Comparison of ENCODE assay signal across 7 cellular contexts in the genomic region with DNA sequence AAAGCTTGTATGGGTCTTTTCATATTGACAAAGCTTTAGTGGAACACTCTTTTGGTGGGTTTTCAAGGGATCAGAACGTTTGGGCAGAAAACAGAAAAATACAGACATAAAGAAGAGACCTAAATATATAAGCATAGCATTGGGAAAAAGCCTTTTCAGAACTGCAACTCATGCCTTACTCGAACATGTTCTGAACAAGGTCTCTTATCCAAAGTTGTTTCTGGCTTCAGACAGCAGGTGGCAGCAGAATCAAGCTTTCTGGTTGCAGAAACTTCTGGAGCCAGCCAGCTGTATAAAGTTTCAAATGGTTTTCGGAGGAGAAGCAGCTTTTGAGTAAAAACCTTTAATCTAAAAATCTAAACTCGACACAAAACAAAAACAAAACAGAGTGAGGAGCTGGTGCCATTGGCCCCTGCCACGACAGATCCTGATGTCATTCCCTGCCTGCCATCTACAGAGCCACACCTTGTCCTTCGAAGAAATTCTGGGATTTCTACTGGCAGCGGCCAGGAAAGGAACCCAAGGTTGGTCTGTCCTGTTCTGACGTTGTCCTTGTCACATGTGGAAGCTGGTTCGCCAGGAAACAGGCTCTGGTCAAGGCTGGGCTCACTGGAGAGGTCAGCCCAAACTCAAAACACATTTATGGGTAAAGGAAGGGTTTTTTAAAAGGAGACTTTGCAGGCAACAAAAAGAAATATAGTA. TPM values are rescaled to one million over a fixed set of nuclear protein-coding genes. Genes with fewer than 3 reads are reported as not detected.
DNase-seq lines count a peak whose midpoint lies in the region; ATAC-seq, FAIRE-seq and TF ChIP-seq lines count a peak whose summit lies in the region.
"Not testable (repeated sequence)": the region's sequence is repeated elsewhere in the genome, so short reads cannot be mapped to it uniquely, and the experiment has no call there.

No MANE protein-coding gene starts in this region.

- RAD21 ChIA-PET in HCT116 (lab: Charles Lee; ENCODE audit: low non-redundant PET in 1 of 2, low total read pairs in 2 of 2, uncharacterized antibody in 2 of 2, unreplicated experiment in 2 of 2): not testable (repeated sequence)

- not testable (repeated sequence) for H3K9me3 ChIP-seq in HCT116 (ENCODE audit: control insufficient read depth in 1 of 2, insufficient read depth in 1 of 2, low read depth in 1 of 2, low read length in 2 of 2); PC-3 (ENCODE audit: low read length); kidney (ENCODE audit: control insufficient read depth in 1 of 2, low read length in 2 of 2)

- H3F3A ChIP-seq in PC-3 (ENCODE audit: low read length, unreplicated experiment): not testable (repeated sequence)

- not testable (repeated sequence) for H2AFZ ChIP-seq in HCT116 (ENCODE audit: low read depth, low read length, poor library complexity, severe bottlenecking); PC-3 (ENCODE audit: low read length)

- H3K27ac Mint-ChIP-seq in naive thymus-derived CD8-positive, alpha-beta T cell; stimulated activated naive CD8-positive, alpha-beta T cell treated with anti-CD3 and anti-CD28 coated beads, Interleukin-15, amount 100 ng/mL, for 72 hours: not testable (repeated sequence)

- H3K79me2 ChIP-seq in HCT116 (ENCODE audit: insufficient read depth, low read length); PC-3 (ENCODE audit: low read length): not testable (repeated sequence)

- not testable (repeated sequence) for H3K9me3 Mint-ChIP-seq in activated T-cell treated with anti-CD3 and anti-CD28 coated beads, Interleukin-2, amount 50 U/mL, for 4 hours; naive thymus-derived CD8-positive, alpha-beta T cell; stimulated activated naive CD8-positive, alpha-beta T cell treated with anti-CD3 and anti-CD28 coated beads, Interleukin-15, amount 100 ng/mL, for 72 hours

- not testable (repeated sequence) for H3K27me3 Mint-ChIP-seq in activated T-cell treated with anti-CD3 and anti-CD28 coated beads, Interleukin-2, amount 50 U/mL, for 4 hours (ENCODE audit: low read depth); naive thymus-derived CD8-positive, alpha-beta T cell; stimulated activated naive CD8-positive, alpha-beta T cell treated with anti-CD3 and anti-CD28 coated beads, Interleukin-15, amount 100 ng/mL, for 72 hours

- H3K4me3 Mint-ChIP-seq in activated T-cell treated with anti-CD3 and anti-CD28 coated beads, Interleukin-2, amount 50 U/mL, for 4 hours; naive thymus-derived CD8-positive, alpha-beta T cell; stimulated activated naive CD8-positive, alpha-beta T cell treated with anti-CD3 and anti-CD28 coated beads, Interleukin-15, amount 100 ng/mL, for 72 hours: not testable (repeated sequence)

- not testable (repeated sequence) for H3K27me3 ChIP-seq in HCT116 (ENCODE audit: insufficient read depth, low read length); PC-3 (ENCODE audit: low read length); foreskin keratinocyte

- not testable (repeated sequence) for H3K4me1 ChIP-seq in HCT116 (ENCODE audit: control insufficient read depth in 1 of 2, insufficient read depth in 2 of 2, low read length in 2 of 2); PC-3 (ENCODE audit: insufficient read depth, low read length); foreskin keratinocyte; kidney (ENCODE audit: control insufficient read depth in 1 of 2, insufficient read depth in 1 of 2, low read depth in 1 of 2, low read length in 2 of 2)

- H3K36me3 Mint-ChIP-seq in activated T-cell treated with anti-CD3 and anti-CD28 coated beads, Interleukin-2, amount 50 U/mL, for 4 hours (ENCODE audit: insufficient read depth); naive thymus-derived CD8-positive, alpha-beta T cell: not testable (repeated sequence)

- H3K9ac ChIP-seq in HCT116 (ENCODE audit: low read length); PC-3 (ENCODE audit: low read length); kidney (ENCODE audit: low read length in 2 of 2): not testable (repeated sequence)

- POLR2A ChIA-PET in HCT116 (lab: Charles Lee); PC-3 (lab: Charles Lee; ENCODE audit: unreplicated experiment); naive thymus-derived CD8-positive, alpha-beta T cell (lab: Charles Lee): not testable (repeated sequence)

- TF ChIP-seq POLR2A in HCT116 (IDR thresholded peaks at IDR 0.05; ENCODE audit: borderline replicate concordance, extremely low read depth, insufficient read depth, insufficient read length): not testable (repeated sequence)

- not testable (repeated sequence) for H3K4me2 ChIP-seq in HCT116 (ENCODE audit: low read length); PC-3 (ENCODE audit: low read length)

- not testable (repeated sequence) for TF ChIP-seq RAD21 in HCT116 (IDR thresholded peaks at IDR 0.05; ENCODE audit: low read depth)

- not testable (repeated sequence) for H3K36me3 ChIP-seq in HCT116 (ENCODE audit: control insufficient read depth in 1 of 2, insufficient read depth in 2 of 2, low read length in 2 of 2); PC-3 (ENCODE audit: low read depth, low read length); kidney (ENCODE audit: control insufficient read depth in 1 of 2, insufficient read depth in 2 of 2, low read length in 2 of 2)

- not testable (repeated sequence) for BruUV-seq in HCT116 (replicated peaks; lab: Mats Ljungman, UMichigan); PC-3 (replicated peaks; lab: Mats Ljungman, UMichigan)

- not testable (repeated sequence) for TF ChIP-seq CTCF in HCT116 (IDR thresholded peaks at IDR 0.05 in 2 of 3, conservative IDR thresholded peaks at IDR 0.05 in 1 of 3; ENCODE audit: borderline replicate concordance in 1 of 3, insufficient read depth in 1 of 3, low read depth in 2 of 3, low read length in 2 of 3); PC-3 (conservative IDR thresholded peaks at IDR 0.05; ENCODE audit: low read depth, low read length); foreskin keratinocyte (conservative IDR thresholded peaks at IDR 0.05); kidney (IDR thresholded peaks at IDR 0.05; ENCODE audit: borderline replicate concordance, extremely low read depth, insufficient read depth)

- not testable (repeated sequence) for H3K4me3 ChIP-seq in HCT116 (replicated peaks in 1 of 2; ENCODE audit: low read depth in 1 of 2, low read length in 2 of 2); PC-3 (ENCODE audit: low read length); kidney (ENCODE audit: low read length in 2 of 2)

- intact Hi-C loops in HCT116 (cut with micrococcal nuclease); PC-3 (cut with micrococcal nuclease); kidney (cut with DNase I): not testable (repeated sequence)

- not testable (repeated sequence) for H3K9me2 ChIP-seq in HCT116 (ENCODE audit: insufficient read depth); PC-3 (replicated peaks; ENCODE audit: low read length)

- not testable (repeated sequence) for H4K20me1 ChIP-seq in HCT116 (ENCODE audit: insufficient read depth); PC-3 (ENCODE audit: low read length)

- H3K4me1 Mint-ChIP-seq in activated T-cell treated with anti-CD3 and anti-CD28 coated beads, Interleukin-2, amount 50 U/mL, for 4 hours (ENCODE audit: low read depth); naive thymus-derived CD8-positive, alpha-beta T cell; stimulated activated naive CD8-positive, alpha-beta T cell treated with anti-CD3 and anti-CD28 coated beads, Interleukin-15, amount 100 ng/mL, for 72 hours: not testable (repeated sequence)

- FAIRE-seq in kidney (lab: Jason Lieb, UNC): peak; percentile 46

- CTCF ChIA-PET in HCT116 (lab: Charles Lee); PC-3 (lab: Charles Lee): not testable (repeated sequence)

- peak; percentile 85 for ATAC-seq in HCT116
- ATAC-seq in PC-3: peak; percentile 81
- peak; percentile 61 to 63 for ATAC-seq in activated T-cell treated with anti-CD3 and anti-CD28 coated beads, Interleukin-2, amount 50 U/mL, for 4 hours
- peak; percentile 57 for ATAC-seq in foreskin keratinocyte
- ATAC-seq in naive thymus-derived CD8-positive, alpha-beta T cell: peak; percentile 49 to 60
- ATAC-seq in stimulated activated naive CD8-positive, alpha-beta T cell treated with anti-CD3 and anti-CD28 coated beads, Interleukin-15, amount 100 ng/mL, for 72 hours: peak; percentile 49

- not testable (repeated sequence) for H3K27ac ChIP-seq in HCT116 (ENCODE audit: low read depth, low read length); PC-3 (ENCODE audit: low read length); foreskin keratinocyte; kidney (ENCODE audit: low read depth in 2 of 2, low read length in 2 of 2)

- not testable (repeated sequence) for DNase-seq in HCT116 (ENCODE audit: low read depth, low spot score); PC-3; activated T-cell treated with anti-CD3 and anti-CD28 coated beads, Interleukin-2, amount 50 U/mL, for 4 hours; foreskin keratinocyte; kidney; stimulated activated naive CD8-positive, alpha-beta T cell treated with anti-CD3 and anti-CD28 coated beads, Interleukin-15, amount 100 ng/mL, for 72 hours
- DNase-seq in naive thymus-derived CD8-positive, alpha-beta T cell: peak in 2 of 10 donors; percentile 6 to 7

RNA-seq across cellular contexts. Expression of gene FAM72B, which starts 35.5 kb away (rescaled TPM):
- total RNA-seq in HCT116 (2021; ENCODE audit: unreplicated experiment) (10.2 TPM), PC-3 (2014; rRNA removed) (11.1 and 11.6 TPM in 2 replicates), foreskin keratinocyte (4.3 and 7.1 TPM in 2 replicates), kidney (0.54 TPM)
- polyA plus RNA-seq in HCT116 (2012): 9.8 and 10.7 TPM in 2 replicates
- total RNA-seq in activated T-cell treated with anti-CD3 and anti-CD28 coated beads, Interleukin-2, amount 50 U/mL, for 4 hours: 1 to 10 TPM; 2.5 to 6.9 (median 3.4) TPM
- polyA plus RNA-seq in foreskin keratinocyte (3.1 and 5.8 TPM in 2 replicates), kidney (ENCODE audit: insufficient read depth, low read depth, low replicate concordance) (0.56 TPM)
- total RNA-seq in naive thymus-derived CD8-positive, alpha-beta T cell: not detected
- polyA plus RNA-seq in naive thymus-derived CD8-positive, alpha-beta T cell: not detected

RNA-seq across cellular contexts. Expression of gene SRGAP2C, which starts 36.1 kb away (rescaled TPM):
- total RNA-seq in HCT116 (2021; ENCODE audit: unreplicated experiment): 21.3 TPM
- 2.5 and 3.0 TPM in 2 replicates for polyA plus RNA-seq in HCT116 (2012)
- 6.6 and 7.6 TPM in 2 replicates for total RNA-seq in PC-3 (2014; rRNA removed)
- 10 to 100 TPM in 2 of 3 donors, 1 to 10 TPM in 1; 9.8 to 10.4 (median 10.3) TPM for total RNA-seq in activated T-cell treated with anti-CD3 and anti-CD28 coated beads, Interleukin-2, amount 50 U/mL, for 4 hours
- total RNA-seq in foreskin keratinocyte: 12.1 and 17.6 TPM in 2 replicates
- polyA plus RNA-seq in foreskin keratinocyte: 2.5 and 4.0 TPM in 2 replicates
- 29.1 TPM for total RNA-seq in kidney
- polyA plus RNA-seq in kidney (ENCODE audit: insufficient read depth, low read depth, low replicate concordance): 6.6 TPM
- total RNA-seq in naive thymus-derived CD8-positive, alpha-beta T cell: 10 to 100 TPM; 10.7 to 14.1 TPM
- polyA plus RNA-seq in naive thymus-derived CD8-positive, alpha-beta T cell: 1 to 10 TPM in 2 of 3 donors, under 1 TPM in 1; 0.73 to 2.1 (median 1.0) TPM
